ENCODE assay signal across 13 cellular contexts in genomic region chr7:106704000-106704840, GRCh38. TPM values are rescaled to one million over a fixed set of nuclear protein-coding genes. Genes with fewer than 3 reads are reported as not detected.
DNase-seq lines count a peak whose midpoint lies in the region; ATAC-seq, FAIRE-seq and TF ChIP-seq lines count a peak whose summit lies in the region.
"Had no signal": no experiment of that assay in that cellular context is flagged by ENCODE, and none has a peak within 500 bp of the region (broad histone marks: within the 10 kb centered on the region; RNA-seq: fewer than 3 reads in every experiment).

No MANE protein-coding gene starts in this region.

- H3K4me1 Mint-ChIP-seq in CD8-positive, alpha-beta memory T cell: peaks cover 10 to 13% (median 10%) of the 10 kb centered on the region in 3 donors
- H3K4me1 Mint-ChIP-seq in T-helper 17 cell: peaks cover 7% of the 10 kb centered on the region
- peaks cover 8% of the 10 kb centered on the region for H3K4me1 Mint-ChIP-seq in memory B cell
- H3K4me1 Mint-ChIP-seq: CD14-positive monocyte had no signal

- H3K36me3 Mint-ChIP-seq in CD8-positive, alpha-beta memory T cell: peaks cover 0 to 3% (median 0%) of the 10 kb centered on the region in 3 donors
- H3K36me3 Mint-ChIP-seq in T-helper 17 cell (ENCODE audit: low read depth): no peaks in the 10 kb centered on the region
- H3K36me3 Mint-ChIP-seq in memory B cell: no peaks in the 10 kb centered on the region
- H3K36me3 Mint-ChIP-seq: CD14-positive monocyte had no signal

- in situ Hi-C loops in brain microvascular endothelial cell (cut with HindIII; ENCODE audit: low pct_ligation_motif_present, low sequenced_read_pairs): no loop called here

- peak overlapping the region in 6 of 8 donors; percentile 12 to 58 (median 32) for H3K27ac Mint-ChIP-seq in CD8-positive, alpha-beta memory T cell
- H3K27ac Mint-ChIP-seq in T-helper 17 cell (peak overlapping the region; percentile 78), memory B cell (peak overlapping the region; percentile 25)
- H3K27ac Mint-ChIP-seq: CD14-positive monocyte had no signal

- TF ChIP-seq CTCF in brain microvascular endothelial cell (IDR thresholded peaks at IDR 0.05; ENCODE audit: low read depth, low read length, missing control alignments): no peak

- H3K9me3 Mint-ChIP-seq in CD8-positive, alpha-beta memory T cell: peaks cover 0 to 2% (median 0%) of the 10 kb centered on the region in 5 donors
- no peaks in the 10 kb centered on the region for H3K9me3 Mint-ChIP-seq in memory B cell

- no peaks in the 10 kb centered on the region for H3K36me3 ChIP-seq in CD8-positive, alpha-beta memory T cell (ENCODE audit: insufficient read depth, low read length)
- no peaks in the 10 kb centered on the region for H3K36me3 ChIP-seq in brain microvascular endothelial cell (replicated peaks)
- H3K36me3 ChIP-seq: vagina had no signal

- no peaks in the 10 kb centered on the region for H3K27me3 ChIP-seq in CD8-positive, alpha-beta memory T cell (ENCODE audit: insufficient read depth, low read length, poor library complexity, severe bottlenecking)
- no peaks in the 10 kb centered on the region for H3K27me3 ChIP-seq in brain microvascular endothelial cell (replicated peaks)
- H3K27me3 ChIP-seq: vagina had no signal

- peak; percentile 56 for FAIRE-seq in GM19239 (lab: Jason Lieb, UNC)
- FAIRE-seq: bronchial epithelial cell had no signal

- peaks cover 8 to 20% of the 10 kb centered on the region in 2 donors for H3K27me3 Mint-ChIP-seq in CD8-positive, alpha-beta memory T cell
- H3K27me3 Mint-ChIP-seq in T-helper 17 cell (peaks cover 9% of the 10 kb centered on the region), memory B cell (no peaks in the 10 kb centered on the region)

- no peak overlapping the region for H3K27ac ChIP-seq in CD8-positive, alpha-beta memory T cell (ENCODE audit: low read depth, low read length)
- H3K27ac ChIP-seq in brain microvascular endothelial cell: no peak overlapping the region
- H3K27ac ChIP-seq: epithelial cell of prostate, vagina had no signal

- no peaks in the 10 kb centered on the region for H3K9me3 ChIP-seq in CD8-positive, alpha-beta memory T cell (ENCODE audit: low read length)
- H3K9me3 ChIP-seq in T-helper 17 cell (ENCODE audit: control insufficient read depth, low read length, poor library complexity, severe bottlenecking): no peaks in the 10 kb centered on the region
- H3K9me3 ChIP-seq: vagina had no signal

- H3K4me3 ChIP-seq in CD8-positive, alpha-beta memory T cell (ENCODE audit: low read length): no peak overlapping the region
- H3K4me3 ChIP-seq in brain microvascular endothelial cell (ENCODE audit: low read depth, low read length): no peak overlapping the region
- H3K4me3 ChIP-seq: vagina had no signal

- ATAC-seq in T-helper 17 cell: peak; percentile 73
- ATAC-seq in memory B cell (ENCODE audit: low read depth): peak; percentile 61
- no peak for ATAC-seq in GM21529 (IDR thresholded peaks at IDR 0.05; ENCODE audit: unreplicated experiment)

- peak overlapping the region in 4 of 7 donors; percentile 6 to 39 (median 15) for H3K4me3 Mint-ChIP-seq in CD8-positive, alpha-beta memory T cell
- H3K4me3 Mint-ChIP-seq in T-helper 17 cell: no peak overlapping the region
- no peak overlapping the region for H3K4me3 Mint-ChIP-seq in memory B cell
- H3K4me3 Mint-ChIP-seq: CD14-positive monocyte had no signal

- CTCF ChIA-PET in CD8-positive, alpha-beta memory T cell (lab: Charles Lee): interaction anchor here (1.3 kb wide), 1 partner anchor 39 kb away, joined by 3 read pairs; no protein-coding TSS in a partner anchor

- POLR2A ChIA-PET in CD8-positive, alpha-beta memory T cell (lab: Charles Lee): no interaction called here

- peak in 1 of 5 donors; percentile 15 for DNase-seq in CD8-positive, alpha-beta memory T cell
- peak; percentile 9 for DNase-seq in GM19239 (ENCODE audit: insufficient read length, low spot score)
- no peak for DNase-seq in T-helper 17 cell
- no peak for DNase-seq in memory B cell (ENCODE audit: low spot score in 2 of 2)
- no peak for DNase-seq in brain microvascular endothelial cell
- DNase-seq in globus pallidus (ENCODE audit: low spot score): no peak
- DNase-seq in islet precursor cell: no peak
- DNase-seq: NCI-H187 had no signal

- H3K4me1 ChIP-seq in CD8-positive, alpha-beta memory T cell (ENCODE audit: insufficient read depth, low read length): peaks cover 13% of the 10 kb centered on the region
- H3K4me1 ChIP-seq: vagina had no signal

RNA-seq across cellular contexts. Expression of gene CCDC71L, which starts 43.3 kb away (rescaled TPM):
- total RNA-seq in CD8-positive, alpha-beta memory T cell: 10 to 100 TPM; 27.4 to 28.1 TPM
- polyA plus RNA-seq in CD8-positive, alpha-beta memory T cell: 6.7 TPM
- total RNA-seq in T-helper 17 cell: 10 to 100 TPM; 14.9 to 20.7 TPM

Comparison
In these comparisons a context has a peak if more than half of its experiments do, and no peak if none do; other contexts are left out.
1. H3K27ac Mint-ChIP-seq: peak in every context shown above with its lines; median percentile 78 in T-helper 17 cell; 32 in CD8-positive, alpha-beta memory T cell; 25 in memory B cell.
2. H3K4me3 Mint-ChIP-seq: peak in CD8-positive, alpha-beta memory T cell (4 of 7); none in T-helper 17 cell (single experiment) and memory B cell (single experiment).